Comparison of ENCODE assay signal across 11 cellular contexts in genomic region chr2:170679607-170680079, GRCh38. TPM values are rescaled to one million over a fixed set of nuclear protein-coding genes. Genes with fewer than 3 reads are reported as not detected.
DNase-seq lines count a peak whose midpoint lies in the region; ATAC-seq and TF ChIP-seq lines count a peak whose summit lies in the region.
"Had no signal": no experiment of that assay in that cellular context is flagged by ENCODE, and none has a peak within 500 bp of the region (broad histone marks: within the 10 kb centered on the region; RNA-seq: fewer than 3 reads in every experiment).

No MANE protein-coding gene starts in this region.

- peaks cover 16% of the 10 kb centered on the region for H3K4me1 Mint-ChIP-seq in type B pancreatic cell (ENCODE audit: unreplicated experiment)
- no peaks in the 10 kb centered on the region for H3K4me1 Mint-ChIP-seq in activated T-helper 1 cell treated with anti-CD3 and anti-CD28 coated beads, Interleukin-12 subunit alpha, Interleukin-12 subunit beta, Interleukin-2, Interleukin-4 antibody, amounts not matched to agents 30 ng/mL and 10 ng/mL and 1 ng/mL, durations not matched to agents 14 hours and 24 hours and 36 hours (ENCODE audit: low read depth)
- H3K4me1 Mint-ChIP-seq: naive B cell had no signal

- H3K4me1 ChIP-seq in HUES64 (ENCODE audit: insufficient read depth, low read length) (peaks cover 41% of the 10 kb centered on the region), psoas muscle (no peaks in the 10 kb centered on the region)

- H3K36me3 ChIP-seq in HUES64 (ENCODE audit: insufficient read depth, low read length), result no peaks in the 10 kb centered on the region
- H3K36me3 ChIP-seq in psoas muscle (ENCODE audit: insufficient read depth in 1 of 2, low read depth in 1 of 2), result no peaks in the 10 kb centered on the region

- ATAC-seq in psoas muscle, result no peak

- peak overlapping the region; percentile 62 for H3K27ac ChIP-seq in HUES64 (ENCODE audit: low read depth, low read length)
- no peak overlapping the region for H3K27ac ChIP-seq in psoas muscle
- no peak overlapping the region for H3K27ac ChIP-seq in dorsolateral prefrontal cortex

- no peaks in the 10 kb centered on the region for H3K27me3 Mint-ChIP-seq in type B pancreatic cell
- H3K27me3 Mint-ChIP-seq in activated T-helper 1 cell treated with anti-CD3 and anti-CD28 coated beads, Interleukin-12 subunit alpha, Interleukin-12 subunit beta, Interleukin-2, Interleukin-4 antibody, amounts not matched to agents 30 ng/mL and 10 ng/mL and 1 ng/mL, durations not matched to agents 14 hours and 24 hours and 36 hours (ENCODE audit: insufficient read depth), result peaks cover 3% of the 10 kb centered on the region

- TF ChIP-seq CTCF in type B pancreatic cell (conservative IDR thresholded peaks at IDR 0.05), result no peak
- TF ChIP-seq CTCF in psoas muscle (IDR thresholded peaks at IDR 0.05), result no peak
- TF ChIP-seq CTCF in dorsolateral prefrontal cortex (IDR thresholded peaks at IDR 0.05 in 54 of 56, conservative IDR thresholded peaks at IDR 0.05 in 2 of 56; ENCODE audit: low read depth in 1 of 56, partially characterized antibody in 56 of 56), result no peak

- no peaks in the 10 kb centered on the region for H3K27me3 ChIP-seq in HUES64 (ENCODE audit: insufficient read depth, low read length)
- H3K27me3 ChIP-seq in psoas muscle (ENCODE audit: insufficient read depth in 3 of 3, low read length in 2 of 3), result no peaks in the 10 kb centered on the region
- peaks cover 0 to 9% (median 0%) of the 10 kb centered on the region in 45 donors for H3K27me3 ChIP-seq in dorsolateral prefrontal cortex

- H3K4me3 ChIP-seq in HUES64 (ENCODE audit: low read length), result peak overlapping the region; percentile 23
- no peak overlapping the region for H3K4me3 ChIP-seq in psoas muscle
- no peak overlapping the region for H3K4me3 ChIP-seq in dorsolateral prefrontal cortex

- H3K27ac Mint-ChIP-seq in type B pancreatic cell, result peak overlapping the region; percentile 5
- no peak overlapping the region for H3K27ac Mint-ChIP-seq in activated T-helper 1 cell treated with anti-CD3 and anti-CD28 coated beads, Interleukin-12 subunit alpha, Interleukin-12 subunit beta, Interleukin-2, Interleukin-4 antibody, amounts not matched to agents 30 ng/mL and 10 ng/mL and 1 ng/mL, durations not matched to agents 14 hours and 24 hours and 36 hours
- H3K27ac Mint-ChIP-seq: naive B cell had no signal

- peak overlapping the region; percentile 32; the same call in 1 of the 2 replicates for H3K9ac ChIP-seq in HUES64 (ENCODE audit: low read depth, low read length)

- peak; percentile 61 to 68 for DNase-seq in NOMO-1 (lab: John Stamatoyannopoulos, UW; ENCODE audit: unreplicated experiment in 2 of 2)
- peak; percentile 5 for DNase-seq in fibroblast of peridontal ligament (ENCODE audit: extremely low read depth)
- DNase-seq in type B pancreatic cell (ENCODE audit: extremely low spot score, unreplicated experiment), result no peak
- no peak for DNase-seq in activated T-helper 1 cell treated with anti-CD3 and anti-CD28 coated beads, Interleukin-12 subunit alpha, Interleukin-12 subunit beta, Interleukin-2, Interleukin-4 antibody, amounts not matched to agents 30 ng/mL and 10 ng/mL and 1 ng/mL, durations not matched to agents 14 hours and 24 hours and 36 hours (ENCODE audit: low spot score)
- DNase-seq in psoas muscle, result no peak
- DNase-seq in dorsolateral prefrontal cortex, result no peak
- DNase-seq: EL, naive B cell, NCI-H446 treated with DMSO at 0.1 percent for 48 hours, T1000 had no signal

- H3K9me3 ChIP-seq in HUES64 (ENCODE audit: insufficient read depth, low read depth, low read length) (no peaks in the 10 kb centered on the region), psoas muscle (no peaks in the 10 kb centered on the region)

- H3K36me3 Mint-ChIP-seq in type B pancreatic cell, result no peaks in the 10 kb centered on the region
- no peaks in the 10 kb centered on the region for H3K36me3 Mint-ChIP-seq in activated T-helper 1 cell treated with anti-CD3 and anti-CD28 coated beads, Interleukin-12 subunit alpha, Interleukin-12 subunit beta, Interleukin-2, Interleukin-4 antibody, amounts not matched to agents 30 ng/mL and 10 ng/mL and 1 ng/mL, durations not matched to agents 14 hours and 24 hours and 36 hours (ENCODE audit: low read depth)
- H3K36me3 Mint-ChIP-seq: naive B cell had no signal

- H3K4me3 Mint-ChIP-seq in type B pancreatic cell, result no peak overlapping the region
- no peak overlapping the region for H3K4me3 Mint-ChIP-seq in activated T-helper 1 cell treated with anti-CD3 and anti-CD28 coated beads, Interleukin-12 subunit alpha, Interleukin-12 subunit beta, Interleukin-2, Interleukin-4 antibody, amounts not matched to agents 30 ng/mL and 10 ng/mL and 1 ng/mL, durations not matched to agents 14 hours and 24 hours and 36 hours
- H3K4me3 Mint-ChIP-seq: naive B cell had no signal

- 10% methylated on average over 5 of the region's 5 CpGs for WGBS in HUES64
- WGBS in psoas muscle, 3 donors, result 41 to 57% (median 52%) methylated on average over 5 of the region's 5 CpGs

- intact Hi-C loops in activated T-helper 1 cell treated with anti-CD3 and anti-CD28 coated beads, Interleukin-12 subunit alpha, Interleukin-12 subunit beta, Interleukin-2, Interleukin-4 antibody, amounts not matched to agents 30 ng/mL and 10 ng/mL and 1 ng/mL, durations not matched to agents 14 hours and 24 hours and 36 hours (cut with micrococcal nuclease), result no loop called here
- intact Hi-C loops in psoas muscle (cut with DNase I) (no loop called here), dorsolateral prefrontal cortex (cut with DNase I) (no loop called here)

- H3K9me3 Mint-ChIP-seq in type B pancreatic cell, result no peaks in the 10 kb centered on the region
- H3K9me3 Mint-ChIP-seq in activated T-helper 1 cell treated with anti-CD3 and anti-CD28 coated beads, Interleukin-12 subunit alpha, Interleukin-12 subunit beta, Interleukin-2, Interleukin-4 antibody, amounts not matched to agents 30 ng/mL and 10 ng/mL and 1 ng/mL, durations not matched to agents 14 hours and 24 hours and 36 hours, result no peaks in the 10 kb centered on the region
- H3K9me3 Mint-ChIP-seq: naive B cell had no signal

RNA-seq across cellular contexts. Expression of gene SP5, which starts 35.5 kb away (rescaled TPM):
- polyA plus RNA-seq in HUES64 (2013, experiment 1 of 2), result 36.1 TPM
- polyA plus RNA-seq in HUES64 (2013, experiment 2 of 2), result 55.5 TPM
- total RNA-seq in type B pancreatic cell (ENCODE audit: low replicate concordance) (1.1 and 4.4 TPM in 2 replicates), psoas muscle (1 to 10 TPM in 1 of 4 donors, under 1 TPM in 2, not detected in 1; 0.11 to 1.0 (median 0.13) TPM), dorsolateral prefrontal cortex (1 to 10 TPM in 29 of 120 experiments, under 1 TPM in 56, not detected in 35; 0.19 to 4.2 (median 0.61) TPM)
- not detected in 2 replicates for total RNA-seq in activated T-helper 1 cell treated with anti-CD3 and anti-CD28 coated beads, Interleukin-12 subunit alpha, Interleukin-12 subunit beta, Interleukin-2, Interleukin-4 antibody, amounts not matched to agents 30 ng/mL and 10 ng/mL and 1 ng/mL, durations not matched to agents 14 hours and 24 hours and 36 hours
- under 1 TPM; 0.07 to 0.13 (median 0.08) TPM for polyA plus RNA-seq in psoas muscle

Comparison
In these comparisons a context has a peak if more than half of its experiments do, and no peak if none do; other contexts are left out.
1. DNase-seq: peak in NOMO-1 (2 of 2) and fibroblast of peridontal ligament (single experiment); none in type B pancreatic cell (single experiment), activated T-helper 1 cell treated with anti-CD3 and anti-CD28 coated beads, Interleukin-12 subunit alpha, Interleukin-12 subunit beta, Interleukin-2, Interleukin-4 antibody, amounts not matched to agents 30 ng/mL and 10 ng/mL and 1 ng/mL, durations not matched to agents 14 hours and 24 hours and 36 hours (single experiment), psoas muscle (0 of 2) and dorsolateral prefrontal cortex (0 of 10).